ENCODE assay signal across 19 cellular contexts in the genomic region with DNA sequence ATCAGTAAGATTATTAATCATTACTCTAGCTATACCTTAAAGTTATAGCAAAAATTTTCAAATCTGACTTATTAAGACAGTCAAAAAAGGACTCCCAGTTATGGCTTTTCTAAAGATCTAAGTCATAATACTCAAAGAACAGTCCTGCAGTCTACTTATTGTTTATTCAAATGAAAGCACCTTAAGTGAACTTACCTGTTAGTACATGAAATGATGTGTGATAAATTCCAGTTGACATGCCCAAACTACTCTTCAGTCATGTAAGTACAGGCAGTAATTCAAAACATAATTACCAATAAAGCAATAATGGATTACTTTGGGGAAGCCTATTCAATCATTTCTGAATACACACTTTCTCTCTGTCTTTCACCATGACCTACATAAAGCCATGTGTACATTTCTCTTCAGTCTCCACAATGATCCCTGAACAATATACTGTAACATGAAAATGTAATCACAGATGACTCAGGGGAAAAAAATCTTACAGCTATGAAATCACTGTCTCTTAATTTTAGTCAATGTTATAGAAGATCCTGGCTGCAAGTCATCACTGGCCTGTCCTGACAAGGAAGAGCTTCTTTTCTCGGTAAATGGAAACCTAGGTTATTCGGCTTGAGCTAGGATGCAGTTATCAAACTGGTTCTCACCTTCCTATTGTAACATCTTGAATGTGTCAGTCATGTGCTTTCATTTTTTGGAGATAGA.
"Had no signal": no experiment of that assay in that cellular context is flagged by ENCODE, and none has a peak within 500 bp of the region (broad histone marks: within the 10 kb centered on the region; RNA-seq: fewer than 3 reads in every experiment).

No MANE protein-coding gene starts in this region.

- H3K4me3 ChIP-seq: thyroid gland, uterus had no signal

- H3K36me3 ChIP-seq: thyroid gland, uterus had no signal

- H3K4me1 ChIP-seq: thyroid gland, uterus had no signal

- H3K27ac ChIP-seq: thyroid gland, uterus had no signal

- ATAC-seq: activated CD8-positive, alpha-beta memory T cell treated with anti-CD3 and anti-CD28 coated beads, Interleukin-2, amount 10 ng/mL, durations not matched to agents 7 days and 5 days; esophagus mucosa; left ventricle myocardium superior had no signal

- DNase-seq: activated CD4-positive, alpha-beta memory T cell treated with anti-CD3 and anti-CD28 coated beads, Interleukin-2, amount 10 ng/mL, durations not matched to agents 7 days and 5 days; activated CD4-positive, alpha-beta T cell treated with anti-CD3 and anti-CD28 coated beads for 48 hours; activated CD4-positive, CD25-positive, alpha-beta regulatory T cell; activated CD8-positive, alpha-beta memory T cell treated with anti-CD3 and anti-CD28 coated beads, Interleukin-2, amount 10 ng/mL, durations not matched to agents 7 days and 5 days; activated naive CD4-positive, alpha-beta T cell; activated naive CD8-positive, alpha-beta T cell treated with anti-CD3 and anti-CD28 coated beads, Interleukin-2, amount 10 ng/mL, durations not matched to agents 7 days and 5 days; anterior cingulate cortex; cortex of kidney; hypothalamus; left ventricle myocardium superior; stimulated activated CD4-positive, alpha-beta T cell treated with anti-CD3 and anti-CD28 coated beads, Interleukin-12 subunit alpha, Interleukin-12 subunit beta, amount 100 ng/mL, for 4 hours; stimulated activated CD4-positive, alpha-beta T cell treated with anti-CD3 and anti-CD28 coated beads, Interleukin-2, amount 100 ng/mL, for 24 hours; stimulated activated naive CD4-positive, alpha-beta T cell treated with Interleukin-2 at 50 U/mL for 16 hours; T-helper 1 cell; T-helper 9 cell; thyroid gland; uterus had no signal

- H3K27me3 ChIP-seq: thyroid gland, uterus had no signal

- H3K9me3 ChIP-seq: thyroid gland, uterus had no signal

- FAIRE-seq: endometrium had no signal
